Comparison of ENCODE assay signal across 22 cellular contexts in genomic region chr2:150168596-150168995, GRCh38.
DNase-seq lines count a peak whose midpoint lies in the region; ATAC-seq and TF ChIP-seq lines count a peak whose summit lies in the region.
"Had no signal": no experiment of that assay in that cellular context is flagged by ENCODE, and none has a peak within 500 bp of the region (broad histone marks: within the 10 kb centered on the region; RNA-seq: fewer than 3 reads in every experiment).

No MANE protein-coding gene starts in this region.

- H2AFZ ChIP-seq in GM23338, result no peak overlapping the region

- no peaks in the 10 kb centered on the region for H3K27me3 ChIP-seq in GM23338 (ENCODE audit: insufficient read depth)
- H3K27me3 ChIP-seq: pancreas had no signal

- no peaks in the 10 kb centered on the region for H4K20me1 ChIP-seq in GM23338 (replicated peaks; ENCODE audit: insufficient read depth)

- no peak overlapping the region for H3K27ac ChIP-seq in GM23338 (ENCODE audit: low read depth)
- H3K27ac ChIP-seq: HL-60 had no signal

- no peaks in the 10 kb centered on the region for H3K27me3 Mint-ChIP-seq in GM23338 (ENCODE audit: insufficient read depth, low read depth, poor library complexity)
- no peaks in the 10 kb centered on the region for H3K27me3 Mint-ChIP-seq in activated naive CD4-positive, alpha-beta T cell treated with anti-CD3 and anti-CD28 coated beads, Interleukin-2, amount 10 ng/mL, durations not matched to agents 7 days and 5 days
- H3K27me3 Mint-ChIP-seq: naive thymus-derived CD4-positive, alpha-beta T cell had no signal

- intact Hi-C loops in left cardiac atrium (cut with DNase I), result no loop called here
- intact Hi-C loops in cardiac septum (cut with DNase I), result no loop called here
- intact Hi-C loops in left ventricle myocardium superior (cut with micrococcal nuclease), result no loop called here

- no peaks in the 10 kb centered on the region for H3K36me3 ChIP-seq in GM23338 (ENCODE audit: insufficient read depth)
- H3K36me3 ChIP-seq: pancreas had no signal

- peaks cover 3% of the 10 kb centered on the region; the same call in 2 of the 3 replicates for H3K4me1 Mint-ChIP-seq in GM23338
- no peaks in the 10 kb centered on the region for H3K4me1 Mint-ChIP-seq in activated naive CD4-positive, alpha-beta T cell treated with anti-CD3 and anti-CD28 coated beads, Interleukin-2, amount 10 ng/mL, durations not matched to agents 7 days and 5 days
- H3K4me1 Mint-ChIP-seq: naive thymus-derived CD4-positive, alpha-beta T cell had no signal

- no peak overlapping the region for H3K27ac Mint-ChIP-seq in GM23338
- H3K27ac Mint-ChIP-seq in activated naive CD4-positive, alpha-beta T cell treated with anti-CD3 and anti-CD28 coated beads, Interleukin-2, amount 10 ng/mL, durations not matched to agents 7 days and 5 days, result no peak overlapping the region
- H3K27ac Mint-ChIP-seq: naive thymus-derived CD4-positive, alpha-beta T cell; T-helper 1 cell treated with Interleukin-12 subunit alpha and Interleukin-12 subunit beta and Interleukin-4 antibody, amounts not matched to agents 30 μg/mL and 1 μg/mL, for 36 hours had no signal

- ATAC-seq in left cardiac atrium, result peak; percentile 24 to 55
- ATAC-seq in left ventricle myocardium superior, result peak; percentile 67
- ATAC-seq in GM23338, result no peak
- ATAC-seq in HG02870 (IDR thresholded peaks at IDR 0.05; ENCODE audit: unreplicated experiment), result no peak
- ATAC-seq: naive thymus-derived CD4-positive, alpha-beta T cell had no signal

- peaks cover 8% of the 10 kb centered on the region; the same call in 2 of the 3 replicates for H3K9me3 Mint-ChIP-seq in GM23338
- peaks cover 12% of the 10 kb centered on the region for H3K9me3 Mint-ChIP-seq in activated naive CD4-positive, alpha-beta T cell treated with anti-CD3 and anti-CD28 coated beads, Interleukin-2, amount 10 ng/mL, durations not matched to agents 7 days and 5 days
- H3K9me3 Mint-ChIP-seq: T-helper 1 cell treated with Interleukin-12 subunit alpha and Interleukin-12 subunit beta and Interleukin-4 antibody, amounts not matched to agents 30 μg/mL and 1 μg/mL, for 36 hours had no signal

- no peaks in the 10 kb centered on the region for H3K79me2 ChIP-seq in GM23338 (replicated peaks; ENCODE audit: insufficient read depth)

- no peaks in the 10 kb centered on the region for H3F3A ChIP-seq in GM23338 (replicated peaks; ENCODE audit: low read depth)

- H3K36me3 Mint-ChIP-seq in GM23338 (ENCODE audit: low read depth), result no peaks in the 10 kb centered on the region; the same call in 2 of the 3 replicates
- no peaks in the 10 kb centered on the region for H3K36me3 Mint-ChIP-seq in activated naive CD4-positive, alpha-beta T cell treated with anti-CD3 and anti-CD28 coated beads, Interleukin-2, amount 10 ng/mL, durations not matched to agents 7 days and 5 days
- H3K36me3 Mint-ChIP-seq: naive thymus-derived CD4-positive, alpha-beta T cell had no signal

- H3K9me2 ChIP-seq in GM23338 (ENCODE audit: insufficient read depth), result no peaks in the 10 kb centered on the region

- H3K4me3 Mint-ChIP-seq in GM23338, result no peak overlapping the region
- no peak overlapping the region for H3K4me3 Mint-ChIP-seq in activated naive CD4-positive, alpha-beta T cell treated with anti-CD3 and anti-CD28 coated beads, Interleukin-2, amount 10 ng/mL, durations not matched to agents 7 days and 5 days
- H3K4me3 Mint-ChIP-seq: naive thymus-derived CD4-positive, alpha-beta T cell; T-helper 1 cell treated with Interleukin-12 subunit alpha and Interleukin-12 subunit beta and Interleukin-4 antibody, amounts not matched to agents 30 μg/mL and 1 μg/mL, for 36 hours had no signal

- no peaks in the 10 kb centered on the region for H3K4me1 ChIP-seq in GM23338 (ENCODE audit: insufficient read depth)

- no peak for TF ChIP-seq CTCF in GM23338 (conservative IDR thresholded peaks at IDR 0.05; ENCODE audit: low read depth in 2 of 2)

- H3K4me3 ChIP-seq in GM23338, result no peak overlapping the region
- H3K4me3 ChIP-seq: pancreas had no signal

- no peak overlapping the region for H3K4me2 ChIP-seq in GM23338

- DNase-seq in left cardiac atrium (no peak), cardiac septum (ENCODE audit: low spot score) (no peak), amniotic epithelial cell (ENCODE audit: low read depth) (peak; percentile 93), left ventricle myocardium superior (no peak), GM23338 (ENCODE audit: low spot score) (no peak)
- DNase-seq in stimulated activated naive CD4-positive, alpha-beta T cell (lab: John Stamatoyannopoulos, UW), result no peak
- no peak for DNase-seq in activated naive CD4-positive, alpha-beta T cell treated with anti-CD3 and anti-CD28 coated beads, Interleukin-2, amount 10 ng/mL, durations not matched to agents 7 days and 5 days
- DNase-seq: activated CD4-positive, alpha-beta T cell treated with anti-CD3 and anti-CD28 coated beads, Interleukin-2, amount 50 U/mL, for 1 hour; activated CD8-positive, alpha-beta memory T cell treated with anti-CD3 and anti-CD28 coated beads, Interleukin-2, amount 50 U/mL, for 48 hours; activated effector memory CD4-positive, alpha-beta T cell treated with anti-CD3 and anti-CD28 coated beads, Interleukin-2, amount 50 U/mL, for 16 hours; C1 segment of cervical spinal cord; DMS 273 treated with DMSO at 0.1 percent for 48 hours; GF-D8; hippocampal formation; kidney; naive thymus-derived CD4-positive, alpha-beta T cell; NCI-H2081; stimulated activated CD4-positive, alpha-beta T cell treated with anti-CD3 and anti-CD28 coated beads, Interleukin-4, amount 100 ng/mL, for 1 hour had no signal

- CTCF ChIA-PET in activated naive CD4-positive, alpha-beta T cell treated with anti-CD3 and anti-CD28 coated beads, Interleukin-2, amount 10 ng/mL, durations not matched to agents 7 days and 5 days (lab: Charles Lee), result no interaction called here

TF ChIP-seq in GM23338, 12 proteins besides CTCF, POLR2A, EP300 and RAD21 (continues in another document):
- no peak for TF ChIP-seq ETS1 (IDR thresholded peaks at IDR 0.05)
- no peak for TF ChIP-seq STAT1 (IDR thresholded peaks at IDR 0.05; ENCODE audit: unreplicated experiment)
- TF ChIP-seq POLR2AphosphoS5 (IDR thresholded peaks at IDR 0.05; ENCODE audit: low read depth), result no peak
- no peak for TF ChIP-seq EZH2 (IDR thresholded peaks at IDR 0.05; ENCODE audit: low read depth, unreplicated experiment)
- no peak for TF ChIP-seq ZNF331 (CRISPR knock-in tag; IDR thresholded peaks at IDR 0.05; ENCODE audit: low read depth)
- no peak for TF ChIP-seq REST (IDR thresholded peaks at IDR 0.05; ENCODE audit: unreplicated experiment)
- no peak for TF ChIP-seq NANOG (IDR thresholded peaks at IDR 0.05; ENCODE audit: borderline replicate concordance)
- no peak for TF ChIP-seq JUNB (IDR thresholded peaks at IDR 0.05; ENCODE audit: unreplicated experiment)

Comparison
In these comparisons a context has a peak if more than half of its experiments do, and no peak if none do; other contexts are left out.
1. ATAC-seq: peak in left cardiac atrium (2 of 2) and left ventricle myocardium superior (single experiment); none in GM23338 (single experiment) and HG02870 (single experiment).